ENCODE assay signal across 8 cellular contexts in the genomic region with DNA sequence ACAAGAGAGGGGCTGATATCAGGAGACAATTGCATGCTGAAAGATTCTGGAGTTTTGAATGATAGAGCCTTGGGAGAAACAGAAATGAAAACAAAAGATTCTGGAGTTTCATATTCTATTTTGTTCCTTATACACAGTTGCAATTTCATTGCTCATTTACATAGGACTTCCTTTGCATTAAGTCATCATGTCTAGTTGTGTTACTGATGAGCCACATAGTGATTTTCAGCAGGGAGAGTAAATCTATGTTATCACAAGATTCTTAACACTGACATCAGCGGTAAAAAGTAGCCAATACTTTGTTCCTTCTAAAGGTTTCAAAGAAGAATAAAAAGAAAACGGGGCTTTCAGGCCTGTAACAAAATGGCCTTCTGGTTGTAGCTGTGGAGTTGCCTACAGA. TPM values are rescaled to one million over a fixed set of nuclear protein-coding genes. Genes with fewer than 3 reads are reported as not detected.
A peak's percentile ranks its signal among the peaks of the same experiment; 100 is the strongest.
DNase-seq lines count a peak whose midpoint lies in the region; ATAC-seq and TF ChIP-seq lines count a peak whose summit lies in the region.

No MANE protein-coding gene starts in this region.

- peaks cover 35 to 91% (median 48%) of the 10 kb centered on the region in 3 donors for H3K4me1 ChIP-seq in esophagus squamous epithelium

- TF ChIP-seq CTCF in esophagus squamous epithelium (IDR thresholded peaks at IDR 0.05) = no peak

- intact Hi-C loops in esophagus squamous epithelium (cut with DNase I) = no loop called here

- H3K36me3 ChIP-seq in esophagus squamous epithelium = no peaks in the 10 kb centered on the region

- peak; percentile 47 for ATAC-seq in GM21526 (IDR thresholded peaks at IDR 0.05; ENCODE audit: low FRiP score, unreplicated experiment)
- peak; percentile 31 for ATAC-seq in HG03575 (IDR thresholded peaks at IDR 0.05; ENCODE audit: extremely low read depth, insufficient number of reproducible peaks, low FRiP score, unreplicated experiment)

- peak overlapping the region in 3 of 4 donors; percentile 9 to 31 (median 30) for H3K27ac ChIP-seq in esophagus squamous epithelium

- no peaks in the 10 kb centered on the region for H3K9me3 ChIP-seq in esophagus squamous epithelium

- H3K4me3 ChIP-seq in GM08714 (ENCODE audit: low read length) (peak overlapping the region; percentile 32; the same call in 1 of the 2 replicates), esophagus squamous epithelium (peak overlapping the region in 1 of 4 donors; percentile 19)

- 61 to 67% methylated on average over 2 of the region's 2 CpGs for WGBS in esophagus squamous epithelium, 2 donors

- DNase-seq in esophagus squamous epithelium (lab: John Stamatoyannopoulos, UW) = no peak
- DNase-seq in NCI-H2107 (lab: John Stamatoyannopoulos, UW) = no peak
- no peak for DNase-seq in KG1 (lab: John Stamatoyannopoulos, UW)
- DNase-seq in stimulated activated CD4-positive, alpha-beta T cell treated with anti-CD3 and anti-CD28 coated beads, Interleukin-4, amount 100 ng/mL, for 24 hours = no peak
- DNase-seq in effector CD4-positive, alpha-beta T cell = no peak

- H3K27me3 ChIP-seq in esophagus squamous epithelium = no peaks in the 10 kb centered on the region

- TF ChIP-seq POLR2A in esophagus squamous epithelium (IDR thresholded peaks at IDR 0.05) = no peak

RNA-seq across cellular contexts. Expression of a gene that starts 7.1 kb away (rescaled TPM):
- 10 to 100 TPM; 21.5 to 38.9 (median 29.2) TPM for total RNA-seq in esophagus squamous epithelium
